In genomic region chr15:67039349-67040075, GRCh38 we compare ENCODE assay signal across 10 cellular contexts. TPM values are rescaled to one million over a fixed set of nuclear protein-coding genes. Genes with fewer than 3 reads are reported as not detected.
DNase-seq lines count a peak whose midpoint lies in the region; ATAC-seq, FAIRE-seq and TF ChIP-seq lines count a peak whose summit lies in the region.
"Had no signal": no experiment of that assay in that cellular context is flagged by ENCODE, and none has a peak within 500 bp of the region (broad histone marks: within the 10 kb centered on the region; RNA-seq: fewer than 3 reads in every experiment).

No MANE protein-coding gene starts in this region.

- H3K36me3 Mint-ChIP-seq in Calu3 (ENCODE audit: insufficient read depth, unreplicated experiment) = peaks cover 9% of the 10 kb centered on the region
- no peaks in the 10 kb centered on the region for H3K36me3 Mint-ChIP-seq in naive thymus-derived CD8-positive, alpha-beta T cell

- intact Hi-C loops in Calu3 (cut with micrococcal nuclease; ENCODE audit: unreplicated experiment) = no loop called here

- BruUV-seq in Calu3 (replicated peaks; lab: Mats Ljungman, UMichigan) = no TSS peak

- no peaks in the 10 kb centered on the region for H3K36me3 ChIP-seq in bronchial epithelial cell (ENCODE audit: control insufficient read depth, insufficient read depth, low read length)

- H3K9me3 Mint-ChIP-seq in Calu3 (ENCODE audit: low read depth, unreplicated experiment) = no peaks in the 10 kb centered on the region
- no peaks in the 10 kb centered on the region for H3K9me3 Mint-ChIP-seq in naive thymus-derived CD8-positive, alpha-beta T cell

- DNase-seq in Calu3 (peak; percentile 64), LoVo (ENCODE audit: low spot score) (peak; percentile 46), bronchial epithelial cell (ENCODE audit: low read depth) (peak; percentile 95), occipital lobe (lab: John Stamatoyannopoulos, UW) (no peak), NCI-H1694 treated with DMSO at 0.1 percent for 48 hours (lab: John Stamatoyannopoulos, UW) (no peak)
- no peak for DNase-seq in naive thymus-derived CD8-positive, alpha-beta T cell
- DNase-seq: activated gamma-delta T cell treated with Interleukin-2 at 50 U/mL for 16 hours, T1000 had no signal

- CTCF ChIA-PET in Calu3 (lab: Charles Lee) = interaction anchor here (0.6 to 1.2 kb wide), 3 partner anchors 15 to 27 kb away, joined by 3 to 7 read pairs (median 4); no protein-coding TSS in a partner anchor

- H3K27ac Mint-ChIP-seq in Calu3 (ENCODE audit: unreplicated experiment) = peak overlapping the region; percentile 68
- H3K27ac Mint-ChIP-seq in naive thymus-derived CD8-positive, alpha-beta T cell = peak overlapping the region in 5 of 10 donors; percentile 16 to 77 (median 50)

- TF ChIP-seq CTCF in Calu3 (IDR thresholded peaks at IDR 0.05; ENCODE audit: unreplicated experiment) = no peak
- TF ChIP-seq CTCF in bronchial epithelial cell (IDR thresholded peaks at IDR 0.05; ENCODE audit: insufficient read depth, low read length, severe bottlenecking) = no peak

- peak in 1 of 2 donors; percentile 33 for ATAC-seq in naive thymus-derived CD8-positive, alpha-beta T cell
- ATAC-seq in HG03460 (IDR thresholded peaks at IDR 0.05; ENCODE audit: unreplicated experiment) = no peak
- no peak for ATAC-seq in GM21528 (IDR thresholded peaks at IDR 0.05; ENCODE audit: low FRiP score, unreplicated experiment)

- no peak overlapping the region for H3K4me3 Mint-ChIP-seq in Calu3 (ENCODE audit: low read depth, unreplicated experiment)
- peak overlapping the region in 8 of 10 donors; percentile 24 to 66 (median 47) for H3K4me3 Mint-ChIP-seq in naive thymus-derived CD8-positive, alpha-beta T cell

- peak; percentile 96 for FAIRE-seq in bronchial epithelial cell (lab: Jason Lieb, UNC)

- no peak overlapping the region for H3K4me3 ChIP-seq in bronchial epithelial cell (ENCODE audit: low read depth, low read length)

- H3K27me3 ChIP-seq in bronchial epithelial cell (ENCODE audit: control insufficient read depth, insufficient read depth, low read length) = no peaks in the 10 kb centered on the region

- H3K27me3 Mint-ChIP-seq in Calu3 (ENCODE audit: unreplicated experiment) = no peaks in the 10 kb centered on the region
- no peaks in the 10 kb centered on the region for H3K27me3 Mint-ChIP-seq in naive thymus-derived CD8-positive, alpha-beta T cell

- POLR2A ChIA-PET in naive thymus-derived CD8-positive, alpha-beta T cell (lab: Charles Lee) = no interaction called here

- H3K4me1 Mint-ChIP-seq in Calu3 (ENCODE audit: low read depth, unreplicated experiment) = peaks cover 25% of the 10 kb centered on the region
- peaks cover 24 to 62% (median 34%) of the 10 kb centered on the region in 4 donors for H3K4me1 Mint-ChIP-seq in naive thymus-derived CD8-positive, alpha-beta T cell

RNA-seq across cellular contexts. Expression of gene SMAD3, which starts 25.9 kb away (rescaled TPM):
- 121 and 147 TPM in 2 replicates for total RNA-seq in Calu3 (2022)
- 9.5 and 14.1 TPM in 2 replicates for total RNA-seq in bronchial epithelial cell
- 10 to 100 TPM; 53.1 to 55.4 TPM for total RNA-seq in naive thymus-derived CD8-positive, alpha-beta T cell
- polyA plus RNA-seq in naive thymus-derived CD8-positive, alpha-beta T cell = 1 to 10 TPM in 2 of 3 donors, under 1 TPM in 1; 0.57 to 4.2 (median 1.7) TPM
- total RNA-seq in occipital lobe = 2.5 TPM

Comparison
In these comparisons a context has a peak if more than half of its experiments do, and no peak if none do; other contexts are left out.
1. DNase-seq: peak in Calu3 (single experiment), LoVo (single experiment) and bronchial epithelial cell (single experiment); none in naive thymus-derived CD8-positive, alpha-beta T cell (0 of 10), occipital lobe (single experiment) and NCI-H1694 treated with DMSO at 0.1 percent for 48 hours (single experiment).